ENCODE assay signal across 17 cellular contexts in genomic region chr13:110407021-110407420, GRCh38.
DNase-seq lines count a peak whose midpoint lies in the region; ATAC-seq and TF ChIP-seq lines count a peak whose summit lies in the region.
"Had no signal": no experiment of that assay in that cellular context is flagged by ENCODE, and none has a peak within 500 bp of the region (broad histone marks: within the 10 kb centered on the region; RNA-seq: fewer than 3 reads in every experiment).

No MANE protein-coding gene starts in this region.

- H3K36me3 ChIP-seq in ascending aorta (no peaks in the 10 kb centered on the region), esophagus squamous epithelium (no peaks in the 10 kb centered on the region), trophoblast cell (ENCODE audit: control insufficient read depth in 1 of 2, insufficient read depth in 2 of 2, low read length in 2 of 2) (peaks cover 10 to 23% of the 10 kb centered on the region in 2 experiments), upper lobe of right lung (no peaks in the 10 kb centered on the region)
- H3K36me3 ChIP-seq: BE2C, WERI-Rb-1 had no signal

- H3K27ac ChIP-seq in ascending aorta (peak overlapping the region; percentile 88 to 99), esophagus squamous epithelium (peak overlapping the region in 3 of 4 donors; percentile 70 to 79 (median 70)), trophoblast cell (ENCODE audit: low read depth, low read length) (peak overlapping the region; percentile 37), upper lobe of right lung (peak overlapping the region; percentile 24)
- H3K27ac ChIP-seq: WERI-Rb-1 had no signal

- peak overlapping the region; percentile 28 for H4K91ac ChIP-seq in trophoblast cell (ENCODE audit: low read depth, low read length)

- intact Hi-C loops in ascending aorta (cut with DNase I) = no loop called here
- intact Hi-C loops in esophagus squamous epithelium (cut with DNase I) = no loop called here
- intact Hi-C loops in upper lobe of right lung (cut with DNase I) = no loop called here
- intact Hi-C loops in posterior vena cava (cut with DNase I) = no loop called here

- peaks cover 3% of the 10 kb centered on the region for H3K4me1 Mint-ChIP-seq in T-helper 17 cell

- H3K79me1 ChIP-seq in trophoblast cell (ENCODE audit: low read length) = peaks cover 65% of the 10 kb centered on the region

- no peak overlapping the region for H3K9ac ChIP-seq in trophoblast cell (ENCODE audit: low read length)

- peak overlapping the region; percentile 24 for H2BK5ac ChIP-seq in trophoblast cell (ENCODE audit: low read depth, low read length, poor library complexity)

- no peak overlapping the region for H3K27ac Mint-ChIP-seq in T-helper 17 cell
- H3K27ac Mint-ChIP-seq: activated CD4-positive, alpha-beta memory T cell treated with anti-CD3 and anti-CD28 coated beads, Interleukin-2, amount 10 ng/mL, durations not matched to agents 7 days and 5 days; activated naive CD8-positive, alpha-beta T cell treated with anti-CD3 and anti-CD28 coated beads for 36 hours; progenitor cell of endocrine pancreas had no signal

- no peak for TF ChIP-seq POLR2A in esophagus squamous epithelium (IDR thresholded peaks at IDR 0.05)

- ATAC-seq in upper lobe of right lung (no peak), T-helper 17 cell (no peak), GM19328 (IDR thresholded peaks at IDR 0.05; ENCODE audit: unreplicated experiment) (no peak)

- H2BK120ac ChIP-seq in trophoblast cell (ENCODE audit: insufficient read depth, low read length, poor library complexity) = peak overlapping the region; percentile 65

- no peak for DNase-seq in ascending aorta (ENCODE audit: low spot score in 2 of 2)
- no peak for DNase-seq in esophagus squamous epithelium (lab: John Stamatoyannopoulos, UW)
- no peak for DNase-seq in trophoblast cell
- no peak for DNase-seq in upper lobe of right lung
- no peak for DNase-seq in T-helper 17 cell
- no peak for DNase-seq in posterior vena cava (ENCODE audit: low spot score)
- DNase-seq: activated CD4-positive, alpha-beta memory T cell treated with anti-CD3 and anti-CD28 coated beads, Interleukin-2, amount 10 ng/mL, durations not matched to agents 7 days and 5 days; activated naive CD8-positive, alpha-beta T cell treated with anti-CD3 and anti-CD28 coated beads for 36 hours; activated T-cell treated with anti-CD3 and anti-CD28 coated beads, Interleukin-2, amount 50 U/mL, for 48 hours; BE2C; MM.1S; NCI-H2029; NCI-H446; stimulated activated naive CD4-positive, alpha-beta T cell treated with Interleukin-2 at 50 U/mL for 16 hours; WERI-Rb-1 had no signal

- H3K23ac ChIP-seq in trophoblast cell (ENCODE audit: low read length) = no peak overlapping the region

- H3K27me3 Mint-ChIP-seq in T-helper 17 cell = peaks cover 86% of the 10 kb centered on the region
- H3K27me3 Mint-ChIP-seq: progenitor cell of endocrine pancreas had no signal

- H3K14ac ChIP-seq in trophoblast cell (ENCODE audit: low read length) = peak overlapping the region; percentile 41

- H3K4me3 ChIP-seq in ascending aorta = no peak overlapping the region
- H3K4me3 ChIP-seq in esophagus squamous epithelium = no peak overlapping the region
- H3K4me3 ChIP-seq in trophoblast cell (ENCODE audit: low read depth, low read length) = no peak overlapping the region
- H3K4me3 ChIP-seq in upper lobe of right lung = no peak overlapping the region

- peak overlapping the region; percentile 5 for H2AFZ ChIP-seq in trophoblast cell (ENCODE audit: insufficient read depth, low read length, poor library complexity)

- peak overlapping the region; percentile 28 for H2AK5ac ChIP-seq in trophoblast cell (ENCODE audit: low read length)

- TF ChIP-seq CTCF in ascending aorta (IDR thresholded peaks at IDR 0.05) (no peak), esophagus squamous epithelium (IDR thresholded peaks at IDR 0.05) (no peak), upper lobe of right lung (IDR thresholded peaks at IDR 0.05) (no peak)

- peaks cover 7% of the 10 kb centered on the region for H3K36me3 Mint-ChIP-seq in T-helper 17 cell (ENCODE audit: low read depth)
- H3K36me3 Mint-ChIP-seq: activated naive CD8-positive, alpha-beta T cell treated with anti-CD3 and anti-CD28 coated beads for 36 hours had no signal

- H3K4me3 Mint-ChIP-seq in T-helper 17 cell = no peak overlapping the region
- H3K4me3 Mint-ChIP-seq: activated CD4-positive, alpha-beta memory T cell treated with anti-CD3 and anti-CD28 coated beads, Interleukin-2, amount 10 ng/mL, durations not matched to agents 7 days and 5 days; activated naive CD8-positive, alpha-beta T cell treated with anti-CD3 and anti-CD28 coated beads for 36 hours had no signal

- H3K27me3 ChIP-seq in ascending aorta (no peaks in the 10 kb centered on the region), esophagus squamous epithelium (no peaks in the 10 kb centered on the region), trophoblast cell (ENCODE audit: insufficient read depth, low read length) (no peaks in the 10 kb centered on the region), upper lobe of right lung (no peaks in the 10 kb centered on the region)

- H3K79me2 ChIP-seq in trophoblast cell (ENCODE audit: control insufficient read depth, insufficient read depth, low read length, poor library complexity) = peaks cover 9% of the 10 kb centered on the region

- no peaks in the 10 kb centered on the region for H3K9me3 ChIP-seq in ascending aorta
- no peaks in the 10 kb centered on the region for H3K9me3 ChIP-seq in esophagus squamous epithelium
- no peaks in the 10 kb centered on the region for H3K9me3 ChIP-seq in trophoblast cell (ENCODE audit: insufficient read depth, low read depth, low read length)
- H3K9me3 ChIP-seq in upper lobe of right lung = no peaks in the 10 kb centered on the region
- H3K9me3 ChIP-seq in T-helper 17 cell (ENCODE audit: control insufficient read depth, low read length, poor library complexity, severe bottlenecking) = no peaks in the 10 kb centered on the region
- H3K9me3 ChIP-seq: BE2C had no signal

- H3K4me2 ChIP-seq in trophoblast cell (ENCODE audit: low read length) = no peak overlapping the region

- WGBS in esophagus squamous epithelium, 2 donors = 84 to 95% methylated on average over 6 to 14 of the region's 14 CpGs
- no CpG with 5 or more reads among the region's 14 CpGs for WGBS in trophoblast cell (ENCODE audit: extremely low coverage, insufficient coverage, insufficient read length)

- H4K8ac ChIP-seq in trophoblast cell (ENCODE audit: low read depth, low read length) = peak overlapping the region; percentile 36

- H3K4ac ChIP-seq in trophoblast cell (ENCODE audit: low read depth, low read length) = peak overlapping the region; percentile 26

- no peak overlapping the region for H4K12ac ChIP-seq in trophoblast cell (ENCODE audit: low read depth, low read length)

- H2BK12ac ChIP-seq in trophoblast cell (ENCODE audit: low read length) = peak overlapping the region; percentile 27

- peaks cover 22 to 69% of the 10 kb centered on the region in 2 donors for H3K4me1 ChIP-seq in ascending aorta
- peaks cover 0 to 70% (median 28%) of the 10 kb centered on the region in 3 donors for H3K4me1 ChIP-seq in esophagus squamous epithelium
- peaks cover 40 to 71% of the 10 kb centered on the region in 2 experiments for H3K4me1 ChIP-seq in trophoblast cell (ENCODE audit: control insufficient read depth in 1 of 2, insufficient read depth in 2 of 2, low read length in 2 of 2)
- peaks cover 32% of the 10 kb centered on the region for H3K4me1 ChIP-seq in upper lobe of right lung

- peak overlapping the region; percentile 19 for H3K18ac ChIP-seq in trophoblast cell (ENCODE audit: low read length)

Comparison
In these comparisons a context has a peak if more than half of its experiments do, and no peak if none do; other contexts are left out.
1. H3K27ac ChIP-seq: peak in every context shown above with its lines; median percentile 94 in ascending aorta; 70 in esophagus squamous epithelium; 37 in trophoblast cell; 24 in upper lobe of right lung.